ENCODE assay signal across 18 cellular contexts in genomic region chr22:39409630-39410029, GRCh38. TPM values are rescaled to one million over a fixed set of nuclear protein-coding genes. Genes with fewer than 3 reads are reported as not detected.
DNase-seq lines count a peak whose midpoint lies in the region; ATAC-seq and TF ChIP-seq lines count a peak whose summit lies in the region.
"Had no signal": no experiment of that assay in that cellular context is flagged by ENCODE, and none has a peak within 500 bp of the region (broad histone marks: within the 10 kb centered on the region; RNA-seq: fewer than 3 reads in every experiment).

No MANE protein-coding gene starts in this region.

- H3K27me3 ChIP-seq in HL-60 (ENCODE audit: insufficient read depth, poor library complexity, severe bottlenecking), result no peaks in the 10 kb centered on the region

- no peak for DNase-seq in HL-60 (ENCODE audit: low read depth in 1 of 2, low spot score in 1 of 2)
- DNase-seq in medulla oblongata (ENCODE audit: extremely low spot score), result peak; percentile 51
- no peak for DNase-seq in stimulated activated effector memory CD8-positive, alpha-beta T cell treated with anti-CD3 and anti-CD28 coated beads, Interleukin-12 subunit alpha, Interleukin-12 subunit beta, amount 100 ng/mL, for 72 hours (ENCODE audit: low spot score in 2 of 2)
- no peak for DNase-seq in NCI-H1417 treated with DMSO at 0.1 percent for 48 hours (lab: John Stamatoyannopoulos, UW)
- no peak for DNase-seq in endothelial cell (ENCODE audit: low spot score)
- no peak for DNase-seq in NCI-H2081 treated with DMSO at 0.1 percent for 48 hours (lab: John Stamatoyannopoulos, UW)
- no peak for DNase-seq in NCI-H2029 (lab: John Stamatoyannopoulos, UW)
- DNase-seq: ACHN; CD8-positive, alpha-beta memory T cell; DND-41; GDM1; NCI-H1694; NCI-H82; SHP77 had no signal

- peaks cover 3% of the 10 kb centered on the region for H3K27me3 Mint-ChIP-seq in brain
- peaks cover 9% of the 10 kb centered on the region for H3K27me3 Mint-ChIP-seq in endothelial cell (ENCODE audit: unreplicated experiment)
- H3K27me3 Mint-ChIP-seq: B cell; CD8-positive, alpha-beta memory T cell had no signal

- ATAC-seq in stimulated activated effector memory CD8-positive, alpha-beta T cell treated with anti-CD3 and anti-CD28 coated beads, Interleukin-12 subunit alpha, Interleukin-12 subunit beta, amount 100 ng/mL, for 72 hours, result no peak
- ATAC-seq: HCT116, Panc1 had no signal

- no peak overlapping the region for H3K4me3 Mint-ChIP-seq in brain
- H3K4me3 Mint-ChIP-seq in stimulated activated effector memory CD8-positive, alpha-beta T cell treated with anti-CD3 and anti-CD28 coated beads, Interleukin-12 subunit alpha, Interleukin-12 subunit beta, amount 100 ng/mL, for 72 hours, result no peak overlapping the region
- H3K4me3 Mint-ChIP-seq in endothelial cell (ENCODE audit: unreplicated experiment), result no peak overlapping the region
- H3K4me3 Mint-ChIP-seq: B cell; CD8-positive, alpha-beta memory T cell had no signal

- no peak overlapping the region for H3K4me3 ChIP-seq in HL-60 (replicated peaks; ENCODE audit: insufficient read depth, low read length)

- H3K9me3 Mint-ChIP-seq in brain (no peaks in the 10 kb centered on the region), endothelial cell (ENCODE audit: unreplicated experiment) (no peaks in the 10 kb centered on the region)
- no peaks in the 10 kb centered on the region for H3K9me3 Mint-ChIP-seq in stimulated activated effector memory CD8-positive, alpha-beta T cell treated with anti-CD3 and anti-CD28 coated beads, Interleukin-12 subunit alpha, Interleukin-12 subunit beta, amount 100 ng/mL, for 72 hours
- H3K9me3 Mint-ChIP-seq: CD8-positive, alpha-beta memory T cell had no signal

- peak overlapping the region; percentile 85 for H3K27ac ChIP-seq in HL-60 (replicated peaks)

- peaks cover 48% of the 10 kb centered on the region for H3K4me1 Mint-ChIP-seq in brain
- peaks cover 47% of the 10 kb centered on the region for H3K4me1 Mint-ChIP-seq in stimulated activated effector memory CD8-positive, alpha-beta T cell treated with anti-CD3 and anti-CD28 coated beads, Interleukin-12 subunit alpha, Interleukin-12 subunit beta, amount 100 ng/mL, for 72 hours
- H3K4me1 Mint-ChIP-seq in endothelial cell (ENCODE audit: unreplicated experiment), result no peaks in the 10 kb centered on the region

- no peak for TF ChIP-seq CTCF in HL-60 (IDR thresholded peaks at IDR 0.05; ENCODE audit: insufficient read depth, low read length)
- no peak for TF ChIP-seq CTCF in brain (conservative IDR thresholded peaks at IDR 0.05)
- TF ChIP-seq CTCF in endothelial cell (IDR thresholded peaks at IDR 0.05; ENCODE audit: unreplicated experiment), result no peak

- H3K36me3 Mint-ChIP-seq in brain, result peaks cover 7% of the 10 kb centered on the region
- peaks cover 12% of the 10 kb centered on the region for H3K36me3 Mint-ChIP-seq in stimulated activated effector memory CD8-positive, alpha-beta T cell treated with anti-CD3 and anti-CD28 coated beads, Interleukin-12 subunit alpha, Interleukin-12 subunit beta, amount 100 ng/mL, for 72 hours
- H3K36me3 Mint-ChIP-seq in endothelial cell (ENCODE audit: low read depth, unreplicated experiment), result peaks cover 7% of the 10 kb centered on the region

- peak overlapping the region; percentile 6 to 90 (median 47) for H3K27ac Mint-ChIP-seq in brain
- H3K27ac Mint-ChIP-seq in stimulated activated effector memory CD8-positive, alpha-beta T cell treated with anti-CD3 and anti-CD28 coated beads, Interleukin-12 subunit alpha, Interleukin-12 subunit beta, amount 100 ng/mL, for 72 hours, result peak overlapping the region; percentile 63
- H3K27ac Mint-ChIP-seq in endothelial cell (ENCODE audit: unreplicated experiment), result no peak overlapping the region
- H3K27ac Mint-ChIP-seq: B cell had no signal

RNA-seq across cellular contexts. Expression of gene TAB1, which starts 10.1 kb away (rescaled TPM):
- polyA plus RNA-seq in brain (ENCODE audit: insufficient read depth, low read depth, low replicate concordance), result 34.5 TPM
- total RNA-seq in endothelial cell (ENCODE audit: unreplicated experiment), result 24.0 TPM

RNA-seq across cellular contexts. Expression of gene MGAT3, which starts 47.2 kb away (rescaled TPM):
- 19.3 TPM for polyA plus RNA-seq in brain (ENCODE audit: insufficient read depth, low read depth, low replicate concordance)
- 0.87 TPM for total RNA-seq in endothelial cell (ENCODE audit: unreplicated experiment)

RNA-seq across cellular contexts. Expression of gene SYNGR1, which starts 59.8 kb away (rescaled TPM):
- polyA plus RNA-seq in brain (ENCODE audit: insufficient read depth, low read depth, low replicate concordance), result 55.1 TPM
- total RNA-seq in endothelial cell (ENCODE audit: unreplicated experiment), result 2.9 TPM
